In genomic region chr5:69224520-69224919, GRCh38 we compare ENCODE assay signal across 17 cellular contexts. TPM values are rescaled to one million over a fixed set of nuclear protein-coding genes. Genes with fewer than 3 reads are reported as not detected.
DNase-seq lines count a peak whose midpoint lies in the region; ATAC-seq and TF ChIP-seq lines count a peak whose summit lies in the region.
"Had no signal": no experiment of that assay in that cellular context is flagged by ENCODE, and none has a peak within 500 bp of the region (broad histone marks: within the 10 kb centered on the region; RNA-seq: fewer than 3 reads in every experiment).

No MANE protein-coding gene starts in this region.

- H3K4me1 ChIP-seq in left lung (no peaks in the 10 kb centered on the region), lung (ENCODE audit: control insufficient read depth in 2 of 2, insufficient read depth in 2 of 2, low read length in 2 of 2) (peaks cover 0 to 7% of the 10 kb centered on the region in 2 donors), Caco-2 (peaks cover 18% of the 10 kb centered on the region; the same call in 1 of the 2 replicates), endodermal cell (ENCODE audit: control insufficient read depth, insufficient read depth, low read length) (no peaks in the 10 kb centered on the region)
- H3K4me1 ChIP-seq: HAP-1 had no signal

- no peak overlapping the region for H3K4me3 ChIP-seq in left lung
- H3K4me3 ChIP-seq in lung: no peak overlapping the region
- H3K4me3 ChIP-seq in Caco-2 (ENCODE audit: low read depth, low read length): no peak overlapping the region
- H3K4me3 ChIP-seq in endodermal cell (ENCODE audit: low read length): no peak overlapping the region
- H3K4me3 ChIP-seq: BLaER1 treated with 17β-estradiol and CSF1 and Interleukin-3, amounts not matched to agents 10 nM and 100 nM; GM12878; GM23248; HAP-1 had no signal

- peaks cover 1% of the 10 kb centered on the region for H3K4me1 Mint-ChIP-seq in activated CD8-positive, alpha-beta T cell treated with anti-CD3 and anti-CD28 coated beads, Interleukin-2, amount 10 ng/mL, durations not matched to agents 7 days and 5 days (ENCODE audit: low read depth)
- peaks cover 4% of the 10 kb centered on the region for H3K4me1 Mint-ChIP-seq in activated CD8-positive, alpha-beta T cell treated with anti-CD3 and anti-CD28 coated beads for 36 hours (ENCODE audit: low read depth)
- peaks cover 8% of the 10 kb centered on the region for H3K4me1 Mint-ChIP-seq in Caco-2 (ENCODE audit: low read depth, unreplicated experiment)
- H3K4me1 Mint-ChIP-seq in endodermal cell: no peaks in the 10 kb centered on the region
- H3K4me1 Mint-ChIP-seq: B cell had no signal

- H3K27ac ChIP-seq in left lung: no peak overlapping the region
- H3K27ac ChIP-seq in lung (ENCODE audit: low read depth in 1 of 2, low read length in 1 of 2): no peak overlapping the region
- no peak overlapping the region for H3K27ac ChIP-seq in endodermal cell (ENCODE audit: low read depth, low read length)
- H3K27ac ChIP-seq: BLaER1 treated with 17β-estradiol and CSF1 and Interleukin-3, amounts not matched to agents 10 nM and 100 nM; GM23248 had no signal

- H3K9ac ChIP-seq in endodermal cell (ENCODE audit: extremely low read depth, low read length, poor library complexity, severe bottlenecking): no peak overlapping the region
- H3K9ac ChIP-seq: BLaER1 treated with 17β-estradiol and CSF1 and Interleukin-3, amounts not matched to agents 10 nM and 100 nM; GM23248 had no signal

- POLR2A ChIA-PET in activated CD8-positive, alpha-beta T cell treated with anti-CD3 and anti-CD28 coated beads, Interleukin-2, amount 10 ng/mL, durations not matched to agents 7 days and 5 days (lab: Charles Lee): no interaction called here
- POLR2A ChIA-PET in activated CD8-positive, alpha-beta T cell treated with anti-CD3 and anti-CD28 coated beads for 36 hours (lab: Charles Lee): no interaction called here
- POLR2A ChIA-PET in Caco-2 (lab: Charles Lee): no interaction called here

- H3K9me3 Mint-ChIP-seq in activated CD8-positive, alpha-beta T cell treated with anti-CD3 and anti-CD28 coated beads, Interleukin-2, amount 10 ng/mL, durations not matched to agents 7 days and 5 days (ENCODE audit: insufficient read depth): no peaks in the 10 kb centered on the region
- peaks cover 1% of the 10 kb centered on the region for H3K9me3 Mint-ChIP-seq in activated CD8-positive, alpha-beta T cell treated with anti-CD3 and anti-CD28 coated beads for 36 hours
- no peaks in the 10 kb centered on the region for H3K9me3 Mint-ChIP-seq in Caco-2 (ENCODE audit: unreplicated experiment)
- H3K9me3 Mint-ChIP-seq in endodermal cell: peaks cover 20% of the 10 kb centered on the region
- H3K9me3 Mint-ChIP-seq: CD8-positive, alpha-beta T cell had no signal

- CTCF ChIA-PET in activated CD8-positive, alpha-beta T cell treated with anti-CD3 and anti-CD28 coated beads, Interleukin-2, amount 10 ng/mL, durations not matched to agents 7 days and 5 days (lab: Charles Lee): no interaction called here
- CTCF ChIA-PET in activated CD8-positive, alpha-beta T cell treated with anti-CD3 and anti-CD28 coated beads for 36 hours (lab: Charles Lee): no interaction called here
- CTCF ChIA-PET in Caco-2 (lab: Charles Lee): no interaction called here

- WGBS in lung, 2 donors: 83 to 93% methylated on average over 8 of the region's 8 CpGs
- 95 to 98% methylated on average over 8 of the region's 8 CpGs for WGBS in endodermal cell (ENCODE audit: insufficient coverage in 1 of 2, insufficient read length in 1 of 2), 2 experiments

- peak; percentile 16 for DNase-seq in activated CD8-positive, alpha-beta T cell treated with anti-CD3 and anti-CD28 coated beads, Interleukin-2, amount 10 ng/mL, durations not matched to agents 7 days and 5 days
- DNase-seq in activated CD8-positive, alpha-beta T cell treated with anti-CD3 and anti-CD28 coated beads for 36 hours: no peak
- no peak for DNase-seq in left lung
- DNase-seq in lung (ENCODE audit: low spot score): peak; percentile 51
- no peak for DNase-seq in Caco-2
- DNase-seq in endodermal cell: no peak
- DNase-seq: CD8-positive, alpha-beta T cell; DMS 273 treated with DMSO at 0.1 percent for 48 hours; DMS53; DND-41; EL; GM23248 had no signal

- peaks cover 0 to 38% of the 10 kb centered on the region in 2 donors for H3K36me3 ChIP-seq in left lung
- peaks cover 6 to 8% of the 10 kb centered on the region in 2 donors for H3K36me3 ChIP-seq in lung (ENCODE audit: control insufficient read depth in 2 of 2, insufficient read depth in 2 of 2, low read length in 2 of 2)
- H3K36me3 ChIP-seq in Caco-2 (ENCODE audit: control insufficient read depth, insufficient read depth, low read length): peaks cover 1% of the 10 kb centered on the region; the same call in 1 of the 2 replicates
- H3K36me3 ChIP-seq in endodermal cell (ENCODE audit: control insufficient read depth, insufficient read depth, low read length): peaks cover 34% of the 10 kb centered on the region

- no TSS peak for BruUV-seq in Caco-2 (replicated peaks; lab: Mats Ljungman, UMichigan)

- H3K27me3 Mint-ChIP-seq in activated CD8-positive, alpha-beta T cell treated with anti-CD3 and anti-CD28 coated beads, Interleukin-2, amount 10 ng/mL, durations not matched to agents 7 days and 5 days (ENCODE audit: low read depth): no peaks in the 10 kb centered on the region
- H3K27me3 Mint-ChIP-seq in activated CD8-positive, alpha-beta T cell treated with anti-CD3 and anti-CD28 coated beads for 36 hours: no peaks in the 10 kb centered on the region
- H3K27me3 Mint-ChIP-seq in Caco-2 (ENCODE audit: insufficient read depth, unreplicated experiment) (no peaks in the 10 kb centered on the region), endodermal cell (ENCODE audit: insufficient read depth) (no peaks in the 10 kb centered on the region)
- H3K27me3 Mint-ChIP-seq: B cell had no signal

- peaks cover 33% of the 10 kb centered on the region for H3K36me3 Mint-ChIP-seq in activated CD8-positive, alpha-beta T cell treated with anti-CD3 and anti-CD28 coated beads, Interleukin-2, amount 10 ng/mL, durations not matched to agents 7 days and 5 days (ENCODE audit: low read depth)
- peaks cover 12% of the 10 kb centered on the region for H3K36me3 Mint-ChIP-seq in activated CD8-positive, alpha-beta T cell treated with anti-CD3 and anti-CD28 coated beads for 36 hours (ENCODE audit: low read depth)
- H3K36me3 Mint-ChIP-seq in Caco-2 (ENCODE audit: insufficient read depth, unreplicated experiment) (peaks cover 47% of the 10 kb centered on the region), endodermal cell (ENCODE audit: low read depth) (peaks cover 34% of the 10 kb centered on the region)

- no peaks in the 10 kb centered on the region for H3K27me3 ChIP-seq in left lung
- H3K27me3 ChIP-seq in lung (ENCODE audit: control insufficient read depth, insufficient read depth): no peaks in the 10 kb centered on the region
- no peaks in the 10 kb centered on the region for H3K27me3 ChIP-seq in Caco-2 (replicated peaks; ENCODE audit: control insufficient read depth, insufficient read depth, low read length)
- no peaks in the 10 kb centered on the region for H3K27me3 ChIP-seq in endodermal cell (ENCODE audit: control insufficient read depth, insufficient read depth, low read length, poor library complexity, severe bottlenecking)
- H3K27me3 ChIP-seq: BLaER1 treated with 17β-estradiol and CSF1 and Interleukin-3, amounts not matched to agents 10 nM and 100 nM had no signal

- TF ChIP-seq CTCF in activated CD8-positive, alpha-beta T cell treated with anti-CD3 and anti-CD28 coated beads for 36 hours (IDR thresholded peaks at IDR 0.05): no peak
- TF ChIP-seq CTCF in left lung (IDR thresholded peaks at IDR 0.05): no peak
- TF ChIP-seq CTCF in lung (IDR thresholded peaks at IDR 0.05; ENCODE audit: control extremely low read depth, extremely low read depth): no peak
- no peak for TF ChIP-seq CTCF in Caco-2 (IDR thresholded peaks at IDR 0.05; ENCODE audit: insufficient read depth in 1 of 2, low read depth in 1 of 2, low read length in 1 of 2, severe bottlenecking in 1 of 2, unreplicated experiment in 1 of 2)
- no peak for TF ChIP-seq CTCF in endodermal cell (conservative IDR thresholded peaks at IDR 0.05)

- intact Hi-C loops in activated CD8-positive, alpha-beta T cell treated with anti-CD3 and anti-CD28 coated beads for 36 hours (cut with micrococcal nuclease): no loop called here
- intact Hi-C loops in left lung (cut with DNase I) (no loop called here), Caco-2 (cut with micrococcal nuclease; ENCODE audit: unreplicated experiment) (no loop called here)

- H3K9me3 ChIP-seq in left lung: no peaks in the 10 kb centered on the region
- H3K9me3 ChIP-seq in lung (ENCODE audit: control insufficient read depth in 2 of 2, insufficient read depth in 1 of 2, low read length in 1 of 2): no peaks in the 10 kb centered on the region
- no peaks in the 10 kb centered on the region for H3K9me3 ChIP-seq in Caco-2
- peaks cover 7% of the 10 kb centered on the region for H3K9me3 ChIP-seq in endodermal cell (ENCODE audit: control insufficient read depth, low read length)
- H3K9me3 ChIP-seq: HAP-1 had no signal

- no peak for ATAC-seq in activated CD8-positive, alpha-beta T cell treated with anti-CD3 and anti-CD28 coated beads, Interleukin-2, amount 10 ng/mL, durations not matched to agents 7 days and 5 days
- no peak for ATAC-seq in activated CD8-positive, alpha-beta T cell treated with anti-CD3 and anti-CD28 coated beads for 36 hours
- peak; percentile 49 for ATAC-seq in left lung
- ATAC-seq in lung (ENCODE audit: insufficient read depth, low FRiP score): no peak
- no peak for ATAC-seq in GM21515 (IDR thresholded peaks at IDR 0.05; ENCODE audit: unreplicated experiment)
- ATAC-seq: CD8-positive, alpha-beta T cell; GM12878 had no signal

- H3K4me3 Mint-ChIP-seq in activated CD8-positive, alpha-beta T cell treated with anti-CD3 and anti-CD28 coated beads, Interleukin-2, amount 10 ng/mL, durations not matched to agents 7 days and 5 days: no peak overlapping the region
- no peak overlapping the region for H3K4me3 Mint-ChIP-seq in activated CD8-positive, alpha-beta T cell treated with anti-CD3 and anti-CD28 coated beads for 36 hours
- H3K4me3 Mint-ChIP-seq in Caco-2 (ENCODE audit: unreplicated experiment): no peak overlapping the region
- no peak overlapping the region for H3K4me3 Mint-ChIP-seq in endodermal cell
- H3K4me3 Mint-ChIP-seq: B cell; CD8-positive, alpha-beta T cell had no signal

- H3K27ac Mint-ChIP-seq in activated CD8-positive, alpha-beta T cell treated with anti-CD3 and anti-CD28 coated beads, Interleukin-2, amount 10 ng/mL, durations not matched to agents 7 days and 5 days: no peak overlapping the region
- H3K27ac Mint-ChIP-seq in activated CD8-positive, alpha-beta T cell treated with anti-CD3 and anti-CD28 coated beads for 36 hours: no peak overlapping the region
- no peak overlapping the region for H3K27ac Mint-ChIP-seq in Caco-2 (ENCODE audit: unreplicated experiment)
- no peak overlapping the region for H3K27ac Mint-ChIP-seq in endodermal cell
- H3K27ac Mint-ChIP-seq: B cell; CD8-positive, alpha-beta T cell had no signal

RNA-seq across cellular contexts. Expression of gene CDK7, which starts 10.2 kb away (rescaled TPM):
- 10 to 100 TPM; 23.9 to 28.3 TPM for total RNA-seq in activated CD8-positive, alpha-beta T cell treated with anti-CD3 and anti-CD28 coated beads, Interleukin-2, amount 10 ng/mL, durations not matched to agents 7 days and 5 days
- 10 to 100 TPM; 40.6 to 46.2 TPM for total RNA-seq in activated CD8-positive, alpha-beta T cell treated with anti-CD3 and anti-CD28 coated beads for 36 hours
- 10 to 100 TPM; 15.9 to 22.8 TPM for total RNA-seq in left lung
- 10 to 100 TPM; 21.9 to 53.2 TPM for total RNA-seq in lung
- polyA plus RNA-seq in lung: 10 to 100 TPM; 22.2 to 37.7 TPM
- total RNA-seq in Caco-2 (2022): 82.4 and 90.5 TPM in 2 replicates
- total RNA-seq in endodermal cell: 10 to 100 TPM; 49.7 to 52.0 TPM
- polyA plus RNA-seq in endodermal cell (2013, experiment 1 of 2): 34.6 TPM
- polyA plus RNA-seq in endodermal cell (2013, experiment 2 of 2): 33.0 TPM

RNA-seq across cellular contexts. Expression of gene CENPH, which starts 35.1 kb away (rescaled TPM):
- 10 to 100 TPM; 48.5 to 50.1 TPM for total RNA-seq in activated CD8-positive, alpha-beta T cell treated with anti-CD3 and anti-CD28 coated beads, Interleukin-2, amount 10 ng/mL, durations not matched to agents 7 days and 5 days
- 10 to 100 TPM; 97.0 to 98.6 TPM for total RNA-seq in activated CD8-positive, alpha-beta T cell treated with anti-CD3 and anti-CD28 coated beads for 36 hours
- total RNA-seq in left lung (1 to 10 TPM; 4.1 to 6.4 TPM), lung (1 to 10 TPM; 4.2 to 5.8 TPM), Caco-2 (2022) (30.2 and 32.4 TPM in 2 replicates), endodermal cell (10 to 100 TPM; 43.7 to 87.6 TPM)
- 1 to 10 TPM; 3.3 to 4.9 TPM for polyA plus RNA-seq in lung
- 97.7 TPM for polyA plus RNA-seq in endodermal cell (2013, experiment 1 of 2)
- 104 TPM for polyA plus RNA-seq in endodermal cell (2013, experiment 2 of 2)

RNA-seq across cellular contexts. Expression of gene CCNB1, which starts 57.6 kb away (rescaled TPM):
- 100 to 1,000 TPM; 205 to 218 TPM for total RNA-seq in activated CD8-positive, alpha-beta T cell treated with anti-CD3 and anti-CD28 coated beads, Interleukin-2, amount 10 ng/mL, durations not matched to agents 7 days and 5 days
- 100 to 1,000 TPM; 167 to 175 TPM for total RNA-seq in activated CD8-positive, alpha-beta T cell treated with anti-CD3 and anti-CD28 coated beads for 36 hours
- total RNA-seq in left lung: 10 to 100 TPM in 1 of 2 donors, 1 to 10 TPM in 1; 8.9 to 30.0 TPM
- total RNA-seq in lung: 10 to 100 TPM in 1 of 2 donors, 1 to 10 TPM in 1; 4.4 to 14.4 TPM
- polyA plus RNA-seq in lung: 1 to 10 TPM; 4.7 to 6.6 TPM
- 311 and 338 TPM in 2 replicates for total RNA-seq in Caco-2 (2022)
- 100 to 1,000 TPM; 196 to 260 TPM for total RNA-seq in endodermal cell
- polyA plus RNA-seq in endodermal cell (2013, experiment 1 of 2): 300 TPM
- polyA plus RNA-seq in endodermal cell (2013, experiment 2 of 2): 326 TPM

Comparison
In these comparisons a context has a peak if more than half of its experiments do, and no peak if none do; other contexts are left out.
1. DNase-seq: peak in activated CD8-positive, alpha-beta T cell treated with anti-CD3 and anti-CD28 coated beads, Interleukin-2, amount 10 ng/mL, durations not matched to agents 7 days and 5 days (single experiment) and lung (single experiment); none in activated CD8-positive, alpha-beta T cell treated with anti-CD3 and anti-CD28 coated beads for 36 hours (single experiment), left lung (0 of 2), Caco-2 (0 of 2) and endodermal cell (single experiment).
2. RNA of gene CCNB1, which starts 57.6 kb away (total RNA-seq): 311 to 338 TPM in Caco-2, 196 to 260 TPM in endodermal cell, 205 to 218 TPM in activated CD8-positive, alpha-beta T cell treated with anti-CD3 and anti-CD28 coated beads, Interleukin-2, amount 10 ng/mL, durations not matched to agents 7 days and 5 days and 167 to 175 TPM in activated CD8-positive, alpha-beta T cell treated with anti-CD3 and anti-CD28 coated beads for 36 hours; 8.9 to 30.0 TPM in left lung and 4.4 to 14.4 TPM in lung; every median in the first group is over 4 times any median in the second.